Comparison of ENCODE assay signal across 1 cellular context in genomic region chr1:91829293-91830153, GRCh38.
TF ChIP-seq lines count a peak whose summit lies in the region.

No MANE protein-coding gene starts in this region.

TF ChIP-seq in IMR-90, 13 proteins besides CTCF, POLR2A, EP300 and RAD21 (continued from another document):
- TF ChIP-seq MAZ (IDR thresholded peaks at IDR 0.05; ENCODE audit: borderline replicate concordance, low read depth, low read length) (no peak), RCOR1 (IDR thresholded peaks at IDR 0.05; ENCODE audit: insufficient replicate concordance, low read length) (no peak), USF2 (IDR thresholded peaks at IDR 0.05; ENCODE audit: low read depth, low read length) (no peak)
